17 cellular contexts compared by ENCODE assay signal in the genomic region with DNA sequence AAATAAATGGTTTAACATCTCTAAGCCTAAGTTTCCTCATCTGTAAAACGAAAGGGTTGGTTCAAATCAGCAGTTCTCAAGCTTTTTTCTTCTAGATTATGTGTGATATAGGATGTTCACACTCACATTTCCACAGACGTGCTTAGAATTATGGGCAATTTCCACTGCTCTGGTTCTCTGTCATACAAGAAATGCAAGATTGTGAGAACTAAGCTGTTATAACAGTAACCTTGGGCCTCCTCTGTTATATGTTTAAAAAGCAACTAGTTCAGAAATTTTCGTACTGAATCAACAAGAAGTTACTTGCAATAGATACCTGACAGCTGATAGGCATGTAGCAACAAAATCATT. TPM values are rescaled to one million over a fixed set of nuclear protein-coding genes. Genes with fewer than 3 reads are reported as not detected.
DNase-seq lines count a peak whose midpoint lies in the region; ATAC-seq and TF ChIP-seq lines count a peak whose summit lies in the region.
"Had no signal": no experiment of that assay in that cellular context is flagged by ENCODE, and none has a peak within 500 bp of the region (broad histone marks: within the 10 kb centered on the region; RNA-seq: fewer than 3 reads in every experiment).

No MANE protein-coding gene starts in this region.

- no peak for ATAC-seq in activated CD8-positive, alpha-beta T cell treated with anti-CD3 and anti-CD28 coated beads for 36 hours
- ATAC-seq in activated CD8-positive, alpha-beta T cell treated with anti-CD3 and anti-CD28 coated beads, Interleukin-2, amount 10 ng/mL, durations not matched to agents 7 days and 5 days, result no peak
- ATAC-seq in CD4-positive, alpha-beta T cell (ENCODE audit: poor library complexity), result no peak
- peak; percentile 40 for ATAC-seq in central memory CD8-positive, alpha-beta T cell (replicated peaks; ENCODE audit: extremely low read depth, poor library complexity, severe bottlenecking)
- peak; percentile 55 to 59 for ATAC-seq in natural killer cell treated with Interleukin-12 subunit alpha and Interleukin-12 subunit beta and Interleukin-15 and Interleukin-18, amount 100 ng/mL, for 72 hours

- H3K27me3 ChIP-seq in CD4-positive, alpha-beta T cell (ENCODE audit: control insufficient read depth, insufficient read depth, low read length), result no peaks in the 10 kb centered on the region
- H3K27me3 ChIP-seq: SJSA1 had no signal

- no peak for TF ChIP-seq CTCF in activated CD8-positive, alpha-beta T cell treated with anti-CD3 and anti-CD28 coated beads for 36 hours (IDR thresholded peaks at IDR 0.05)
- TF ChIP-seq CTCF in CD4-positive, alpha-beta T cell (IDR thresholded peaks at IDR 0.05), result no peak

- no peak overlapping the region for H3K4me3 Mint-ChIP-seq in activated CD8-positive, alpha-beta T cell treated with anti-CD3 and anti-CD28 coated beads for 36 hours
- no peak overlapping the region for H3K4me3 Mint-ChIP-seq in activated CD8-positive, alpha-beta T cell treated with anti-CD3 and anti-CD28 coated beads, Interleukin-2, amount 10 ng/mL, durations not matched to agents 7 days and 5 days
- no peak overlapping the region for H3K4me3 Mint-ChIP-seq in CD4-positive, alpha-beta T cell
- no peak overlapping the region for H3K4me3 Mint-ChIP-seq in central memory CD8-positive, alpha-beta T cell
- H3K4me3 Mint-ChIP-seq in natural killer cell treated with Interleukin-12 subunit alpha and Interleukin-12 subunit beta and Interleukin-15 and Interleukin-18, amount 100 ng/mL, for 72 hours, result peak overlapping the region; percentile 40
- H3K4me3 Mint-ChIP-seq: CD14-positive monocyte had no signal

- H3K9me3 ChIP-seq in CD4-positive, alpha-beta T cell (ENCODE audit: control insufficient read depth, low read length), result no peaks in the 10 kb centered on the region
- H3K9me3 ChIP-seq: HAP-1, SJSA1 had no signal

- POLR2A ChIA-PET in activated CD8-positive, alpha-beta T cell treated with anti-CD3 and anti-CD28 coated beads for 36 hours (lab: Charles Lee), result no interaction called here
- POLR2A ChIA-PET in activated CD8-positive, alpha-beta T cell treated with anti-CD3 and anti-CD28 coated beads, Interleukin-2, amount 10 ng/mL, durations not matched to agents 7 days and 5 days (lab: Charles Lee), result no interaction called here
- POLR2A ChIA-PET in CD4-positive, alpha-beta T cell (lab: Charles Lee), result interaction anchor here (0.8 to 1.1 kb wide), 3 partner anchors 17 to 31 kb away, joined by 3 to 6 read pairs (median 3); no protein-coding TSS in a partner anchor

- H3K4me1 Mint-ChIP-seq in activated CD8-positive, alpha-beta T cell treated with anti-CD3 and anti-CD28 coated beads for 36 hours (ENCODE audit: low read depth), result peaks cover 70% of the 10 kb centered on the region
- peaks cover 27% of the 10 kb centered on the region for H3K4me1 Mint-ChIP-seq in activated CD8-positive, alpha-beta T cell treated with anti-CD3 and anti-CD28 coated beads, Interleukin-2, amount 10 ng/mL, durations not matched to agents 7 days and 5 days (ENCODE audit: low read depth)
- H3K4me1 Mint-ChIP-seq in CD4-positive, alpha-beta T cell (ENCODE audit: low read depth), result peaks cover 93% of the 10 kb centered on the region
- H3K4me1 Mint-ChIP-seq in central memory CD8-positive, alpha-beta T cell, result peaks cover 71% of the 10 kb centered on the region
- H3K4me1 Mint-ChIP-seq in natural killer cell treated with Interleukin-12 subunit alpha and Interleukin-12 subunit beta and Interleukin-15 and Interleukin-18, amount 100 ng/mL, for 72 hours (ENCODE audit: low read depth in 2 of 2), result peaks cover 40 to 64% of the 10 kb centered on the region in 2 donors

- H3K27ac ChIP-seq in CD4-positive, alpha-beta T cell (ENCODE audit: low read depth, low read length), result no peak overlapping the region
- H3K27ac ChIP-seq: SJSA1 had no signal

- intact Hi-C loops in activated CD8-positive, alpha-beta T cell treated with anti-CD3 and anti-CD28 coated beads for 36 hours (cut with micrococcal nuclease), result no loop called here
- intact Hi-C loops in CD4-positive, alpha-beta T cell (cut with DNase I, micrococcal nuclease), result no loop called here

- H3K9me3 Mint-ChIP-seq in activated CD8-positive, alpha-beta T cell treated with anti-CD3 and anti-CD28 coated beads for 36 hours, result peaks cover 5% of the 10 kb centered on the region
- H3K9me3 Mint-ChIP-seq in activated CD8-positive, alpha-beta T cell treated with anti-CD3 and anti-CD28 coated beads, Interleukin-2, amount 10 ng/mL, durations not matched to agents 7 days and 5 days (ENCODE audit: insufficient read depth), result peaks cover 5% of the 10 kb centered on the region
- no peaks in the 10 kb centered on the region for H3K9me3 Mint-ChIP-seq in CD4-positive, alpha-beta T cell
- H3K9me3 Mint-ChIP-seq in central memory CD8-positive, alpha-beta T cell, result no peaks in the 10 kb centered on the region
- H3K9me3 Mint-ChIP-seq in natural killer cell treated with Interleukin-12 subunit alpha and Interleukin-12 subunit beta and Interleukin-15 and Interleukin-18, amount 100 ng/mL, for 72 hours, result no peaks in the 10 kb centered on the region
- H3K9me3 Mint-ChIP-seq: IgD-negative memory B cell had no signal

- peaks cover 11% of the 10 kb centered on the region for H3K36me3 Mint-ChIP-seq in activated CD8-positive, alpha-beta T cell treated with anti-CD3 and anti-CD28 coated beads for 36 hours (ENCODE audit: low read depth)
- peaks cover 10% of the 10 kb centered on the region for H3K36me3 Mint-ChIP-seq in activated CD8-positive, alpha-beta T cell treated with anti-CD3 and anti-CD28 coated beads, Interleukin-2, amount 10 ng/mL, durations not matched to agents 7 days and 5 days (ENCODE audit: low read depth)
- H3K36me3 Mint-ChIP-seq in CD4-positive, alpha-beta T cell (ENCODE audit: low read depth), result peaks cover 26% of the 10 kb centered on the region
- H3K36me3 Mint-ChIP-seq in central memory CD8-positive, alpha-beta T cell (ENCODE audit: insufficient read depth), result peaks cover 2% of the 10 kb centered on the region
- no peaks in the 10 kb centered on the region for H3K36me3 Mint-ChIP-seq in natural killer cell treated with Interleukin-12 subunit alpha and Interleukin-12 subunit beta and Interleukin-15 and Interleukin-18, amount 100 ng/mL, for 72 hours

- no peak for DNase-seq in activated CD8-positive, alpha-beta T cell treated with anti-CD3 and anti-CD28 coated beads for 36 hours
- DNase-seq in activated CD8-positive, alpha-beta T cell treated with anti-CD3 and anti-CD28 coated beads, Interleukin-2, amount 10 ng/mL, durations not matched to agents 7 days and 5 days, result no peak
- no peak for DNase-seq in CD4-positive, alpha-beta T cell
- DNase-seq in central memory CD8-positive, alpha-beta T cell (ENCODE audit: low spot score in 2 of 2), result no peak
- DNase-seq in natural killer cell treated with Interleukin-12 subunit alpha and Interleukin-12 subunit beta and Interleukin-15 and Interleukin-18, amount 100 ng/mL, for 72 hours (ENCODE audit: low spot score), result no peak
- no peak for DNase-seq in ACHN
- DNase-seq in Ammon's horn (ENCODE audit: low spot score), result no peak
- no peak for DNase-seq in NCI-H1436 (lab: John Stamatoyannopoulos, UW)
- DNase-seq: DMS79, NCI-H1048, NCI-H2107, NCI-H345, NCI-H526 treated with DMSO at 0.1 percent for 48 hours had no signal

- in situ Hi-C loops in ACHN (cut with HindIII; ENCODE audit: low pct_ligation_motif_present, low pct_unique_long_range_greater_than_20kb, low sequenced_read_pairs), result no loop called here

- CTCF ChIA-PET in activated CD8-positive, alpha-beta T cell treated with anti-CD3 and anti-CD28 coated beads for 36 hours (lab: Charles Lee), result interaction anchor here (0.7 to 1.8 kb wide), 3 partner anchors 8 to 17 kb away, joined by 3 to 6 read pairs (median 3); no protein-coding TSS in a partner anchor
- CTCF ChIA-PET in activated CD8-positive, alpha-beta T cell treated with anti-CD3 and anti-CD28 coated beads, Interleukin-2, amount 10 ng/mL, durations not matched to agents 7 days and 5 days (lab: Charles Lee), result interaction anchor here (1.0 kb wide), 1 partner anchor 63 kb away, joined by 4 read pairs; no protein-coding TSS in a partner anchor
- CTCF ChIA-PET in CD4-positive, alpha-beta T cell (lab: Charles Lee), result interaction anchor here (0.8 to 0.9 kb wide), 2 partner anchors 16 to 53 kb away, joined by 3 read pairs; no protein-coding TSS in a partner anchor

- peak overlapping the region; percentile 37 for H3K27ac Mint-ChIP-seq in activated CD8-positive, alpha-beta T cell treated with anti-CD3 and anti-CD28 coated beads for 36 hours
- no peak overlapping the region for H3K27ac Mint-ChIP-seq in activated CD8-positive, alpha-beta T cell treated with anti-CD3 and anti-CD28 coated beads, Interleukin-2, amount 10 ng/mL, durations not matched to agents 7 days and 5 days
- peak overlapping the region; percentile 80 for H3K27ac Mint-ChIP-seq in CD4-positive, alpha-beta T cell
- peak overlapping the region; percentile 0 for H3K27ac Mint-ChIP-seq in central memory CD8-positive, alpha-beta T cell (ENCODE audit: low read depth)
- H3K27ac Mint-ChIP-seq in natural killer cell treated with Interleukin-12 subunit alpha and Interleukin-12 subunit beta and Interleukin-15 and Interleukin-18, amount 100 ng/mL, for 72 hours, result peak overlapping the region; percentile 45 to 81

- no peaks in the 10 kb centered on the region for H3K27me3 Mint-ChIP-seq in activated CD8-positive, alpha-beta T cell treated with anti-CD3 and anti-CD28 coated beads for 36 hours
- H3K27me3 Mint-ChIP-seq in activated CD8-positive, alpha-beta T cell treated with anti-CD3 and anti-CD28 coated beads, Interleukin-2, amount 10 ng/mL, durations not matched to agents 7 days and 5 days (ENCODE audit: low read depth), result no peaks in the 10 kb centered on the region
- no peaks in the 10 kb centered on the region for H3K27me3 Mint-ChIP-seq in CD4-positive, alpha-beta T cell
- no peaks in the 10 kb centered on the region for H3K27me3 Mint-ChIP-seq in central memory CD8-positive, alpha-beta T cell
- H3K27me3 Mint-ChIP-seq in natural killer cell treated with Interleukin-12 subunit alpha and Interleukin-12 subunit beta and Interleukin-15 and Interleukin-18, amount 100 ng/mL, for 72 hours, result no peaks in the 10 kb centered on the region
- H3K27me3 Mint-ChIP-seq: IgD-negative memory B cell had no signal

RNA-seq across cellular contexts. Expression of a gene that starts 33.7 kb away (rescaled TPM):
- total RNA-seq in activated CD8-positive, alpha-beta T cell treated with anti-CD3 and anti-CD28 coated beads for 36 hours, result 10 to 100 TPM; 66.8 to 77.0 TPM
- 100 to 1,000 TPM; 172 to 200 TPM for total RNA-seq in activated CD8-positive, alpha-beta T cell treated with anti-CD3 and anti-CD28 coated beads, Interleukin-2, amount 10 ng/mL, durations not matched to agents 7 days and 5 days
- total RNA-seq in CD4-positive, alpha-beta T cell, result 100 to 1,000 TPM; 273 to 302 TPM
- 10 to 100 TPM; 44.0 to 81.5 TPM for total RNA-seq in natural killer cell treated with Interleukin-12 subunit alpha and Interleukin-12 subunit beta and Interleukin-15 and Interleukin-18, amount 100 ng/mL, for 72 hours

Comparison
In these comparisons a context has a peak if more than half of its experiments do, and no peak if none do; other contexts are left out.
1. ATAC-seq: peak in central memory CD8-positive, alpha-beta T cell (single experiment) and natural killer cell treated with Interleukin-12 subunit alpha and Interleukin-12 subunit beta and Interleukin-15 and Interleukin-18, amount 100 ng/mL, for 72 hours (2 of 2); none in activated CD8-positive, alpha-beta T cell treated with anti-CD3 and anti-CD28 coated beads for 36 hours (single experiment), activated CD8-positive, alpha-beta T cell treated with anti-CD3 and anti-CD28 coated beads, Interleukin-2, amount 10 ng/mL, durations not matched to agents 7 days and 5 days (single experiment) and CD4-positive, alpha-beta T cell (single experiment).